Comparison of ENCODE assay signal across 8 cellular contexts in genomic region chr9:95023217-95024003, GRCh38.
DNase-seq lines count a peak whose midpoint lies in the region; ATAC-seq and TF ChIP-seq lines count a peak whose summit lies in the region.

No MANE protein-coding gene starts in this region.

- H3K56ac ChIP-seq in IMR-90 (ENCODE audit: extremely low read depth, insufficient read depth, low read length): peak overlapping the region; percentile 63; the same call in 1 of the 2 replicates

- TF ChIP-seq EP300 in transverse colon (IDR thresholded peaks at IDR 0.05; ENCODE audit: low read depth): no peak

- no peak for TF ChIP-seq RAD21 in IMR-90 (IDR thresholded peaks at IDR 0.05; ENCODE audit: low read length)

- no peaks in the 10 kb centered on the region for H3K9me3 Mint-ChIP-seq in natural killer cell treated with Interleukin-12 subunit alpha and Interleukin-12 subunit beta and Interleukin-15 and Interleukin-18, amount 100 ng/mL, for 72 hours

- intact Hi-C loops in IMR-90 (cut with micrococcal nuclease): no loop called here
- intact Hi-C loops in mammary epithelial cell (cut with micrococcal nuclease): no loop called here
- intact Hi-C loops in transverse colon (cut with DNase I; ENCODE audit: low total_unique reads): loop anchor here (10.0 kb wide), 1 partner anchor 51 kb away; no protein-coding TSS in a partner anchor

- H3K9me1 ChIP-seq in IMR-90 (ENCODE audit: insufficient read depth, low read length): peaks cover 37% of the 10 kb centered on the region

- H3K27me3 ChIP-seq in IMR-90 (ENCODE audit: control insufficient read depth, insufficient read depth, low read length) (no peaks in the 10 kb centered on the region), mammary epithelial cell (ENCODE audit: insufficient read depth, low read length) (no peaks in the 10 kb centered on the region), transverse colon (no peaks in the 10 kb centered on the region)

- H3K4me1 ChIP-seq in IMR-90 (ENCODE audit: control insufficient read depth, insufficient read depth, low read length) (peaks cover 36% of the 10 kb centered on the region), mammary epithelial cell (ENCODE audit: insufficient read depth, low read length) (peaks cover 57% of the 10 kb centered on the region), transverse colon (peaks cover 30 to 94% (median 50%) of the 10 kb centered on the region in 4 donors)

- H3K27ac Mint-ChIP-seq in natural killer cell treated with Interleukin-12 subunit alpha and Interleukin-12 subunit beta and Interleukin-15 and Interleukin-18, amount 100 ng/mL, for 72 hours: no peak overlapping the region

- peaks cover 18 to 84% of the 10 kb centered on the region in 2 experiments for H3K79me1 ChIP-seq in IMR-90 (ENCODE audit: low read depth in 1 of 2, low read length in 2 of 2)

- no peaks in the 10 kb centered on the region for H3K36me3 Mint-ChIP-seq in natural killer cell treated with Interleukin-12 subunit alpha and Interleukin-12 subunit beta and Interleukin-15 and Interleukin-18, amount 100 ng/mL, for 72 hours

- H3K27ac ChIP-seq in IMR-90 (ENCODE audit: insufficient read depth, low read length) (peak overlapping the region; percentile 38), mammary epithelial cell (ENCODE audit: insufficient read depth, low read depth, low read length) (peak overlapping the region; percentile 72), transverse colon (peak overlapping the region; percentile 60 to 78 (median 74))

- DNase-seq in IMR-90 (peak; percentile 90), mammary epithelial cell (peak; percentile 89), left lobe of liver (ENCODE audit: low spot score) (no peak), transverse colon (no peak)
- DNase-seq in natural killer cell treated with Interleukin-12 subunit alpha and Interleukin-12 subunit beta and Interleukin-15 and Interleukin-18, amount 100 ng/mL, for 72 hours (ENCODE audit: low spot score): no peak
- no peak for DNase-seq in stimulated activated naive CD4-positive, alpha-beta T cell treated with Interleukin-2 at 50 U/mL for 16 hours (lab: John Stamatoyannopoulos, UW)

- H3K18ac ChIP-seq in IMR-90 (ENCODE audit: low read depth, low read length): peak overlapping the region; percentile 11; the same call in 1 of the 2 replicates

- POLR2A ChIA-PET in IMR-90 (lab: Charles Lee; ENCODE audit: unreplicated experiment): interaction anchor here (0.6 kb wide), 1 partner anchor 142 kb away, joined by 3 read pairs; no protein-coding TSS in a partner anchor

- 80% methylated on average over 1 of the region's 9 CpGs; no CpG with 5 or more reads in 1 of the 2 experiments for WGBS in IMR-90 (ENCODE audit: extremely low coverage in 2 of 2, insufficient read length in 1 of 2), 2 experiments
- WGBS in mammary epithelial cell (ENCODE audit: low coverage, missing lambda C conversion rate): 73% methylated on average over 8 of the region's 9 CpGs
- 59 to 83% methylated on average over 6 to 9 of the region's 9 CpGs for WGBS in transverse colon (ENCODE audit: low coverage in 1 of 2), 2 donors

- no peaks in the 10 kb centered on the region for H3K9me3 ChIP-seq in IMR-90 (ENCODE audit: control insufficient read depth, insufficient read depth, low read length)
- no peaks in the 10 kb centered on the region for H3K9me3 ChIP-seq in mammary epithelial cell (replicated peaks; ENCODE audit: insufficient read depth, low read length)
- H3K9me3 ChIP-seq in transverse colon: no peaks in the 10 kb centered on the region

- H2BK15ac ChIP-seq in IMR-90 (ENCODE audit: low read depth, low read length): peak overlapping the region; percentile 80; the same call in 2 of the 3 replicates

- peak overlapping the region; percentile 69; the same call in 1 of the 2 replicates for H3K14ac ChIP-seq in IMR-90 (replicated peaks; ENCODE audit: low read depth, low read length)

- H3K36me3 ChIP-seq in IMR-90 (ENCODE audit: control insufficient read depth, insufficient read depth, low read length) (peaks cover 26% of the 10 kb centered on the region), mammary epithelial cell (ENCODE audit: insufficient read depth, low read length) (no peaks in the 10 kb centered on the region), transverse colon (peaks cover 0 to 12% (median 5%) of the 10 kb centered on the region in 4 donors)

- in situ Hi-C loops in IMR-90 (cut with MboI; ENCODE audit: low sequenced_read_pairs): loop anchor here (10.0 kb wide), 1 partner anchor 239 kb away; no protein-coding TSS in a partner anchor
- in situ Hi-C loops in mammary epithelial cell (cut with MboI; ENCODE audit: low sequenced_read_pairs in 2 of 2): no loop called here
- in situ Hi-C loops in transverse colon (cut with MboI; ENCODE audit: low pct_ligation_motif_present in 1 of 4, low pct_unique_long_range_greater_than_20kb in 1 of 4, low sequenced_read_pairs in 3 of 4): no loop called here

- H2BK120ac ChIP-seq in IMR-90 (ENCODE audit: low read depth, low read length): peak overlapping the region; percentile 80

- H2BK20ac ChIP-seq in IMR-90 (ENCODE audit: low read depth, low read length): peak overlapping the region; percentile 8; the same call in 1 of the 2 replicates

- H2BK5ac ChIP-seq in IMR-90 (ENCODE audit: low read depth, low read length, poor library complexity, severe bottlenecking): peak overlapping the region; percentile 80

- peak overlapping the region; percentile 16; the same call in 1 of the 2 replicates for H3K4me2 ChIP-seq in IMR-90 (ENCODE audit: low read depth, low read length)
- no peak overlapping the region for H3K4me2 ChIP-seq in mammary epithelial cell (ENCODE audit: insufficient read depth, low read depth, low read length)

- peaks cover 3% of the 10 kb centered on the region in 2 donors for H3K4me1 Mint-ChIP-seq in natural killer cell treated with Interleukin-12 subunit alpha and Interleukin-12 subunit beta and Interleukin-15 and Interleukin-18, amount 100 ng/mL, for 72 hours (ENCODE audit: low read depth in 2 of 2)

- no peak for TF ChIP-seq CTCF in IMR-90 (conservative IDR thresholded peaks at IDR 0.05; ENCODE audit: low read depth, low read length)
- TF ChIP-seq CTCF in mammary epithelial cell (conservative IDR thresholded peaks at IDR 0.05 in 1 of 2, IDR thresholded peaks at IDR 0.05 in 1 of 2; ENCODE audit: extremely low read depth in 1 of 2, insufficient read depth in 1 of 2, low read depth in 1 of 2, low read length in 2 of 2): no peak
- no peak for TF ChIP-seq CTCF in transverse colon (IDR thresholded peaks at IDR 0.05)

- TF ChIP-seq POLR2A in IMR-90 (IDR thresholded peaks at IDR 0.05; ENCODE audit: low read depth, low read length): no peak
- TF ChIP-seq POLR2A in transverse colon (IDR thresholded peaks at IDR 0.05): no peak

- H2AK5ac ChIP-seq in IMR-90 (ENCODE audit: low read depth, low read length): peak overlapping the region; percentile 89

- H2AK9ac ChIP-seq in IMR-90 (replicated peaks; ENCODE audit: low read depth, low read length, poor library complexity): peak overlapping the region; percentile 59

- no TSS peak for BruUV-seq in IMR-90 (replicated peaks; lab: Mats Ljungman, UMichigan)
- BruUV-seq in mammary epithelial cell (replicated peaks; lab: Mats Ljungman, UMichigan): no TSS peak

- H3K4me3 Mint-ChIP-seq in natural killer cell treated with Interleukin-12 subunit alpha and Interleukin-12 subunit beta and Interleukin-15 and Interleukin-18, amount 100 ng/mL, for 72 hours: no peak overlapping the region

- peak; percentile 51 for ATAC-seq in IMR-90 (ENCODE audit: low read depth)
- ATAC-seq in left lobe of liver: peak; percentile 16
- no peak for ATAC-seq in natural killer cell treated with Interleukin-12 subunit alpha and Interleukin-12 subunit beta and Interleukin-15 and Interleukin-18, amount 100 ng/mL, for 72 hours
- ATAC-seq in HG02884 (IDR thresholded peaks at IDR 0.05; ENCODE audit: unreplicated experiment): no peak
- ATAC-seq in GM18907 (IDR thresholded peaks at IDR 0.05; ENCODE audit: unreplicated experiment): no peak

- H3K79me2 ChIP-seq in mammary epithelial cell (ENCODE audit: insufficient read depth, low read length): peaks cover 77% of the 10 kb centered on the region

- H3K4me3 ChIP-seq in IMR-90 (ENCODE audit: insufficient read depth, low read depth, low read length) (no peak overlapping the region), mammary epithelial cell (replicated peaks in 1 of 3; ENCODE audit: insufficient read depth in 1 of 3, low read depth in 2 of 3, low read length in 3 of 3) (no peak overlapping the region), transverse colon (no peak overlapping the region)

- H4K91ac ChIP-seq in IMR-90 (ENCODE audit: insufficient read depth, low read depth, low read length): peak overlapping the region; percentile 72

- peak overlapping the region; percentile 81 for H3K4ac ChIP-seq in IMR-90 (ENCODE audit: low read depth, low read length)

- CTCF ChIA-PET in IMR-90 (lab: Yijun Ruan, JAX): interaction anchor here (0.6 to 1.1 kb wide), 2 partner anchors 77 to 473 kb away, joined by 3 to 5 read pairs; no protein-coding TSS in a partner anchor
- CTCF ChIA-PET in mammary epithelial cell (lab: Charles Lee; ENCODE audit: low non-redundant PET): no interaction called here

- H3K23ac ChIP-seq in IMR-90 (ENCODE audit: low read depth, low read length): peak overlapping the region; percentile 61; the same call in 1 of the 2 replicates

- dilution Hi-C loops in IMR-90 (cut with HindIII; ENCODE audit: low sequenced_read_pairs, unreplicated experiment) (no loop called here), mammary epithelial cell (cut with HindIII; ENCODE audit: low sequenced_read_pairs) (loop anchor here (5.0 kb wide), 1 partner anchor 69 kb away; no protein-coding TSS in a partner anchor)

- H4K8ac ChIP-seq in IMR-90 (ENCODE audit: low read depth in 2 of 2, low read length in 2 of 2): peak overlapping the region; percentile 19 to 77

- H3K9ac ChIP-seq in IMR-90 (ENCODE audit: low read depth, low read length) (peak overlapping the region; percentile 2; the same call in 1 of the 2 replicates), mammary epithelial cell (ENCODE audit: insufficient read depth, low read length) (peak overlapping the region; percentile 41)

- peak overlapping the region; percentile 2; the same call in 1 of the 2 replicates for H4K5ac ChIP-seq in IMR-90 (ENCODE audit: low read depth, low read length)

- no peaks in the 10 kb centered on the region for H3K27me3 Mint-ChIP-seq in natural killer cell treated with Interleukin-12 subunit alpha and Interleukin-12 subunit beta and Interleukin-15 and Interleukin-18, amount 100 ng/mL, for 72 hours

- no peak overlapping the region for H2AFZ ChIP-seq in IMR-90 (replicated peaks; ENCODE audit: low read length, poor library complexity)
- H2AFZ ChIP-seq in mammary epithelial cell (ENCODE audit: low read depth, low read length): no peak overlapping the region

- H4K20me1 ChIP-seq in IMR-90 (ENCODE audit: insufficient read depth, low read length) (peaks cover 33% of the 10 kb centered on the region), mammary epithelial cell (ENCODE audit: insufficient read depth, low read length) (no peaks in the 10 kb centered on the region)

TF ChIP-seq in IMR-90, 13 proteins besides CTCF, POLR2A, EP300 and RAD21 (continues in another document):
- TF ChIP-seq FOS (IDR thresholded peaks at IDR 0.05; ENCODE audit: low read depth, low read length): peak; percentile 67
- TF ChIP-seq CEBPB (IDR thresholded peaks at IDR 0.05; ENCODE audit: low read depth, low read length): no peak
- 0 out of 2 replicates have a peak, but pooled peaks have one; percentile 10 for TF ChIP-seq SMC3 (IDR thresholded peaks at IDR 0.05; ENCODE audit: low read depth, low read length)

Comparison
In these comparisons a context has a peak if more than half of its experiments do, and no peak if none do; other contexts are left out.
1. ATAC-seq: peak in IMR-90 (single experiment) and left lobe of liver (single experiment); none in natural killer cell treated with Interleukin-12 subunit alpha and Interleukin-12 subunit beta and Interleukin-15 and Interleukin-18, amount 100 ng/mL, for 72 hours (0 of 2), HG02884 (single experiment) and GM18907 (single experiment).
2. DNase-seq: peak in IMR-90 (single experiment) and mammary epithelial cell (single experiment); none in left lobe of liver (single experiment), transverse colon (single experiment), natural killer cell treated with Interleukin-12 subunit alpha and Interleukin-12 subunit beta and Interleukin-15 and Interleukin-18, amount 100 ng/mL, for 72 hours (single experiment) and stimulated activated naive CD4-positive, alpha-beta T cell treated with Interleukin-2 at 50 U/mL for 16 hours (single experiment).
3. Peak in every context shown above with its lines, with median percentiles within 50 percentile points of each other: H3K27ac ChIP-seq.